ENCODE assay signal across 1 cellular context in the genomic region with DNA sequence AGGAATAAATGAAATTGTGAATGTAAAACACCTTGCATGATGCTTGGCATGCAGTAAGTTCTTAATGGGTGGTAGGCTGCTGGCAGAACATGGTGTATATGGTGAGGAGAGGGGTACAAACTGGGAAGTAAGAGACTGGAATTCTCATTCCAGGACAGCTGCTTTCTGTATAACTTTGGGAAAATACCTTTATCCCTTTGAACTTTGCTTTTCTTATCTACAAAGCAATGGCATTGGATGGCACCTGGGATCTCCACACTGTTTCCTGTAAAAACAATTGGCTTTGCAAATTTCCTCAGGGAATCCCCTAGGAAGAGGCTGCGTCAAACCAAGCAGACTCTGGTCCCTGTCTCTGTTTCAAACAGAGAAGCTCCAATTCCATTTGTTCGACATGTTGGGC.
TF ChIP-seq lines count a peak whose summit lies in the region.

No MANE protein-coding gene starts in this region.

TF ChIP-seq in HepG2, 621 proteins besides CTCF, POLR2A, EP300 and RAD21 (continued from another document and continues in another):
- TF ChIP-seq, protein P1, sequence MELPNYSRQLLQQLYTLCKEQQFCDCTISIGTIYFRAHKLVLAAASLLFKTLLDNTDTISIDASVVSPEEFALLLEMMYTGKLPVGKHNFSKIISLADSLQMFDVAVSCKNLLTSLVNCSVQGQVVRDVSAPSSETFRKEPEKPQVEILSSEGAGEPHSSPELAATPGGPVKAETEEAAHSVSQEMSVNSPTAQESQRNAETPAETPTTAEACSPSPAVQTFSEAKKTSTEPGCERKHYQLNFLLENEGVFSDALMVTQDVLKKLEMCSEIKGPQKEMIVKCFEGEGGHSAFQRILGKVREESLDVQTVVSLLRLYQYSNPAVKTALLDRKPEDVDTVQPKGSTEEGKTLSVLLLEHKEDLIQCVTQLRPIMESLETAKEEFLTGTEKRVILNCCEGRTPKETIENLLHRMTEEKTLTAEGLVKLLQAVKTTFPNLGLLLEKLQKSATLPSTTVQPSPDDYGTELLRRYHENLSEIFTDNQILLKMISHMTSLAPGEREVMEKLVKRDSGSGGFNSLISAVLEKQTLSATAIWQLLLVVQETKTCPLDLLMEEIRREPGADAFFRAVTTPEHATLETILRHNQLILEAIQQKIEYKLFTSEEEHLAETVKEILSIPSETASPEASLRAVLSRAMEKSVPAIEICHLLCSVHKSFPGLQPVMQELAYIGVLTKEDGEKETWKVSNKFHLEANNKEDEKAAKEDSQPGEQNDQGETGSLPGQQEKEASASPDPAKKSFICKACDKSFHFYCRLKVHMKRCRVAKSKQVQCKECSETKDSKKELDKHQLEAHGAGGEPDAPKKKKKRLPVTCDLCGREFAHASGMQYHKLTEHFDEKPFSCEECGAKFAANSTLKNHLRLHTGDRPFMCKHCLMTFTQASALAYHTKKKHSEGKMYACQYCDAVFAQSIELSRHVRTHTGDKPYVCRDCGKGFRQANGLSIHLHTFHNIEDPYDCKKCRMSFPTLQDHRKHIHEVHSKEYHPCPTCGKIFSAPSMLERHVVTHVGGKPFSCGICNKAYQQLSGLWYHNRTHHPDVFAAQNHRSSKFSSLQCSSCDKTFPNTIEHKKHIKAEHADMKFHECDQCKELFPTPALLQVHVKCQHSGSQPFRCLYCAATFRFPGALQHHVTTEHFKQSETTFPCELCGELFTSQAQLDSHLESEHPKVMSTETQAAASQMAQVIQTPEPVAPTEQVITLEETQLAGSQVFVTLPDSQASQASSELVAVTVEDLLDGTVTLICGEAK (IDR thresholded peaks at IDR 0.05): no peak
- TF ChIP-seq, protein P1 (CRISPR knock-in tag; IDR thresholded peaks at IDR 0.05): no peak
- TF ChIP-seq ZBTB38 (CRISPR knock-in tag; IDR thresholded peaks at IDR 0.05) (no peak), HOXA3 (CRISPR knock-in tag; IDR thresholded peaks at IDR 0.05) (no peak), ATRX (CRISPR knock-in tag; IDR thresholded peaks at IDR 0.05; ENCODE audit: borderline replicate concordance) (no peak), ISL2 (CRISPR knock-in tag; IDR thresholded peaks at IDR 0.05) (peak; percentile 54; the same call in 1 of the 2 replicates), FOXK1 (CRISPR knock-in tag; IDR thresholded peaks at IDR 0.05; ENCODE audit: borderline replicate concordance, low read depth) (no peak), PCBP2 (optimal IDR thresholded peaks at IDR 0.05; ENCODE audit: low read depth, low read length, poor library complexity, severe bottlenecking) (no peak), SOX6 (IDR thresholded peaks at IDR 0.05) (no peak), SOX6 (CRISPR knock-in tag; IDR thresholded peaks at IDR 0.05) (peak; percentile 92), ZNF567 (CRISPR knock-in tag; IDR thresholded peaks at IDR 0.05; ENCODE audit: borderline replicate concordance) (no peak), SIX1 (CRISPR knock-in tag; IDR thresholded peaks at IDR 0.05; ENCODE audit: borderline replicate concordance) (0 out of 2 replicates have a peak, but pooled peaks have one; percentile 70), KAT8 (CRISPR knock-in tag; IDR thresholded peaks at IDR 0.05) (0 out of 2 replicates have a peak, but pooled peaks have one; percentile 50), ZNF558 (CRISPR knock-in tag; IDR thresholded peaks at IDR 0.05; ENCODE audit: borderline replicate concordance) (no peak), SPEN (CRISPR knock-in tag; IDR thresholded peaks at IDR 0.05; ENCODE audit: low read depth) (peak; percentile 24; the same call in 1 of the 2 replicates), RELA (CRISPR knock-in tag; IDR thresholded peaks at IDR 0.05) (peak; percentile 79; the same call in 1 of the 2 replicates), NCOA1 (CRISPR knock-in tag; IDR thresholded peaks at IDR 0.05) (no peak), CREM (IDR thresholded peaks at IDR 0.05) (peak; percentile 46), CREM (CRISPR knock-in tag; IDR thresholded peaks at IDR 0.05) (no peak), ZNF788 (CRISPR knock-in tag; IDR thresholded peaks at IDR 0.05; ENCODE audit: borderline replicate concordance) (no peak), SETDB1 (CRISPR knock-in tag; IDR thresholded peaks at IDR 0.05; ENCODE audit: borderline replicate concordance) (no peak), STAT5B (CRISPR knock-in tag; IDR thresholded peaks at IDR 0.05) (no peak), ZNF205 (CRISPR knock-in tag; IDR thresholded peaks at IDR 0.05) (no peak), MAFF (IDR thresholded peaks at IDR 0.05; ENCODE audit: low read depth, low read length) (no peak), PRPF4 (IDR thresholded peaks at IDR 0.05; ENCODE audit: low read depth, low read length, poor library complexity, severe bottlenecking) (no peak), ZNF547 (CRISPR knock-in tag; IDR thresholded peaks at IDR 0.05) (no peak), HNRNPL (IDR thresholded peaks at IDR 0.05; ENCODE audit: low read depth, low read length) (no peak), NFYB (CRISPR knock-in tag; IDR thresholded peaks at IDR 0.05) (no peak), THAP11 (CRISPR knock-in tag; IDR thresholded peaks at IDR 0.05) (no peak), ZNF207 (IDR thresholded peaks at IDR 0.05; ENCODE audit: borderline replicate concordance) (no peak), TGIF2 (CRISPR knock-in tag; IDR thresholded peaks at IDR 0.05) (no peak), ZNF224 (CRISPR knock-in tag; IDR thresholded peaks at IDR 0.05) (no peak), FOXO1 (CRISPR knock-in tag; IDR thresholded peaks at IDR 0.05) (no peak; the same call in 1 of the 2 replicates), SMARCE1 (IDR thresholded peaks at IDR 0.05; ENCODE audit: borderline replicate concordance) (no peak), ZNF292 (CRISPR knock-in tag; IDR thresholded peaks at IDR 0.05; ENCODE audit: borderline replicate concordance, low read depth) (peak; percentile 41; the same call in 1 of the 2 replicates), CREB1 (IDR thresholded peaks at IDR 0.05) (no peak), CREB1 (CRISPR knock-in tag; IDR thresholded peaks at IDR 0.05) (no peak), ZNF256 (CRISPR knock-in tag; conservative IDR thresholded peaks at IDR 0.05) (no peak), ELF4 (CRISPR knock-in tag; IDR thresholded peaks at IDR 0.05; ENCODE audit: borderline replicate concordance) (no peak), ZNF124 (CRISPR knock-in tag; IDR thresholded peaks at IDR 0.05) (peak; percentile 54; the same call in 1 of the 2 replicates), NCOA5 (CRISPR knock-in tag; IDR thresholded peaks at IDR 0.05) (no peak), RFXAP (CRISPR knock-in tag; IDR thresholded peaks at IDR 0.05; ENCODE audit: borderline replicate concordance) (no peak), ZNF296 (CRISPR knock-in tag; conservative IDR thresholded peaks at IDR 0.05) (no peak)
- TF ChIP-seq, protein P2, sequence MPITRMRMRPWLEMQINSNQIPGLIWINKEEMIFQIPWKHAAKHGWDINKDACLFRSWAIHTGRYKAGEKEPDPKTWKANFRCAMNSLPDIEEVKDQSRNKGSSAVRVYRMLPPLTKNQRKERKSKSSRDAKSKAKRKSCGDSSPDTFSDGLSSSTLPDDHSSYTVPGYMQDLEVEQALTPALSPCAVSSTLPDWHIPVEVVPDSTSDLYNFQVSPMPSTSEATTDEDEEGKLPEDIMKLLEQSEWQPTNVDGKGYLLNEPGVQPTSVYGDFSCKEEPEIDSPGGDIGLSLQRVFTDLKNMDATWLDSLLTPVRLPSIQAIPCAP (CRISPR knock-in tag; IDR thresholded peaks at IDR 0.05; ENCODE audit: low read depth): no peak
- TF ChIP-seq, protein P3, sequence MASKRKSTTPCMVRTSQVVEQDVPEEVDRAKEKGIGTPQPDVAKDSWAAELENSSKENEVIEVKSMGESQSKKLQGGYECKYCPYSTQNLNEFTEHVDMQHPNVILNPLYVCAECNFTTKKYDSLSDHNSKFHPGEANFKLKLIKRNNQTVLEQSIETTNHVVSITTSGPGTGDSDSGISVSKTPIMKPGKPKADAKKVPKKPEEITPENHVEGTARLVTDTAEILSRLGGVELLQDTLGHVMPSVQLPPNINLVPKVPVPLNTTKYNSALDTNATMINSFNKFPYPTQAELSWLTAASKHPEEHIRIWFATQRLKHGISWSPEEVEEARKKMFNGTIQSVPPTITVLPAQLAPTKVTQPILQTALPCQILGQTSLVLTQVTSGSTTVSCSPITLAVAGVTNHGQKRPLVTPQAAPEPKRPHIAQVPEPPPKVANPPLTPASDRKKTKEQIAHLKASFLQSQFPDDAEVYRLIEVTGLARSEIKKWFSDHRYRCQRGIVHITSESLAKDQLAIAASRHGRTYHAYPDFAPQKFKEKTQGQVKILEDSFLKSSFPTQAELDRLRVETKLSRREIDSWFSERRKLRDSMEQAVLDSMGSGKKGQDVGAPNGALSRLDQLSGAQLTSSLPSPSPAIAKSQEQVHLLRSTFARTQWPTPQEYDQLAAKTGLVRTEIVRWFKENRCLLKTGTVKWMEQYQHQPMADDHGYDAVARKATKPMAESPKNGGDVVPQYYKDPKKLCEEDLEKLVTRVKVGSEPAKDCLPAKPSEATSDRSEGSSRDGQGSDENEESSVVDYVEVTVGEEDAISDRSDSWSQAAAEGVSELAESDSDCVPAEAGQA (IDR thresholded peaks at IDR 0.05; ENCODE audit: low read depth): no peak
- TF ChIP-seq, protein P3 (CRISPR knock-in tag; IDR thresholded peaks at IDR 0.05; ENCODE audit: borderline replicate concordance): no peak
- TF ChIP-seq, protein P4, sequence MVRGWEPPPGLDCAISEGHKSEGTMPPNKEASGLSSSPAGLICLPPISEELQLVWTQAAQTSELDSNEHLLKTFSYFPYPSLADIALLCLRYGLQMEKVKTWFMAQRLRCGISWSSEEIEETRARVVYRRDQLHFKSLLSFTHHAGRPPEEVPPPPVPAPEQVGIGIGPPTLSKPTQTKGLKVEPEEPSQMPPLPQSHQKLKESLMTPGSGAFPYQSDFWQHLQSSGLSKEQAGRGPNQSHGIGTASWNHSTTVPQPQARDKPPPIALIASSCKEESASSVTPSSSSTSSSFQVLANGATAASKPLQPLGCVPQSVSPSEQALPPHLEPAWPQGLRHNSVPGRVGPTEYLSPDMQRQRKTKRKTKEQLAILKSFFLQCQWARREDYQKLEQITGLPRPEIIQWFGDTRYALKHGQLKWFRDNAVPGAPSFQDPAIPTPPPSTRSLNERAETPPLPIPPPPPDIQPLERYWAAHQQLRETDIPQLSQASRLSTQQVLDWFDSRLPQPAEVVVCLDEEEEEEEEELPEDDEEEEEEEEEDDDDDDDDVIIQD (CRISPR knock-in tag; IDR thresholded peaks at IDR 0.05; ENCODE audit: low read depth): peak; percentile 67; the same call in 1 of the 2 replicates
- TF ChIP-seq, protein P5, sequence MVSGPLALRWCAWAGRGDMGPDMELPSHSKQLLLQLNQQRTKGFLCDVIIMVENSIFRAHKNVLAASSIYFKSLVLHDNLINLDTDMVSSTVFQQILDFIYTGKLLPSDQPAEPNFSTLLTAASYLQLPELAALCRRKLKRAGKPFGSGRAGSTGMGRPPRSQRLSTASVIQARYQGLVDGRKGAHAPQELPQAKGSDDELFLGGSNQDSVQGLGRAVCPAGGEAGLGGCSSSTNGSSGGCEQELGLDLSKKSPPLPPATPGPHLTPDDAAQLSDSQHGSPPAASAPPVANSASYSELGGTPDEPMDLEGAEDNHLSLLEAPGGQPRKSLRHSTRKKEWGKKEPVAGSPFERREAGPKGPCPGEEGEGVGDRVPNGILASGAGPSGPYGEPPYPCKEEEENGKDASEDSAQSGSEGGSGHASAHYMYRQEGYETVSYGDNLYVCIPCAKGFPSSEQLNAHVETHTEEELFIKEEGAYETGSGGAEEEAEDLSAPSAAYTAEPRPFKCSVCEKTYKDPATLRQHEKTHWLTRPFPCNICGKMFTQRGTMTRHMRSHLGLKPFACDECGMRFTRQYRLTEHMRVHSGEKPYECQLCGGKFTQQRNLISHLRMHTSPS (CRISPR knock-in tag; IDR thresholded peaks at IDR 0.05; ENCODE audit: low read depth): peak; percentile 45; the same call in 1 of the 2 replicates
